Comparison of ENCODE assay signal across 8 cellular contexts in genomic region chr12:125065021-125065752, GRCh38. TPM values are rescaled to one million over a fixed set of nuclear protein-coding genes. Genes with fewer than 3 reads are reported as not detected.
A peak's percentile ranks its signal among the peaks of the same experiment; 100 is the strongest.
DNase-seq lines count a peak whose midpoint lies in the region; ATAC-seq and TF ChIP-seq lines count a peak whose summit lies in the region.

AACS (plus strand) TSS chr12:125065435; CDS start chr12:125065585, 150 bp downstream.

- peaks cover 21% of the 10 kb centered on the region for H3K4me1 Mint-ChIP-seq in T-helper 2 cell treated with Interferon-gamma antibody and Interleukin-4, amounts not matched to agents 5 μg/mL and 100 μg/mL, for 36 hours (ENCODE audit: low read depth)

- H3K27ac Mint-ChIP-seq in T-helper 2 cell treated with Interferon-gamma antibody and Interleukin-4, amounts not matched to agents 5 μg/mL and 100 μg/mL, for 36 hours: peak within 1 kb of the TSS; percentile 71

- TF ChIP-seq CTCF in ascending aorta (IDR thresholded peaks at IDR 0.05): no peak

- peak within 1 kb of the TSS; percentile 67 to 99 for H3K4me3 ChIP-seq in ascending aorta

- intact Hi-C loops in ascending aorta (cut with DNase I): loop anchor here (1.0 to 10.0 kb wide), 3 partner anchors 16 to 160 kb away; partner anchors contain the start of gene DHX37

- H3K4me1 ChIP-seq in ascending aorta: peaks cover 4 to 11% of the 10 kb centered on the region in 2 donors

- H3K36me3 Mint-ChIP-seq in T-helper 2 cell treated with Interferon-gamma antibody and Interleukin-4, amounts not matched to agents 5 μg/mL and 100 μg/mL, for 36 hours (ENCODE audit: low read depth): peaks cover 5% of the 10 kb centered on the region

- no peaks in the 10 kb centered on the region for H3K9me3 ChIP-seq in ascending aorta

- peaks cover 9% of the 10 kb centered on the region for H3K9me3 Mint-ChIP-seq in T-helper 2 cell treated with Interferon-gamma antibody and Interleukin-4, amounts not matched to agents 5 μg/mL and 100 μg/mL, for 36 hours

- H3K27ac ChIP-seq in ascending aorta: peak within 1 kb of the TSS; percentile 54 to 83

- DNase-seq in NCI-H128 (lab: John Stamatoyannopoulos, UW; ENCODE audit: unreplicated experiment) (peak; percentile 43), ascending aorta (ENCODE audit: low spot score in 2 of 2) (peak in 1 of 2 donors; percentile 78), hepatic stellate cell (ENCODE audit: low spot score) (peak; percentile 91), retina (peak; percentile 88), cortex of kidney (lab: John Stamatoyannopoulos, UW) (no peak)
- DNase-seq in T-helper 2 cell treated with Interferon-gamma antibody and Interleukin-4, amounts not matched to agents 5 μg/mL and 100 μg/mL, for 36 hours (ENCODE audit: low spot score): peak; percentile 64

- peak within 1 kb of the TSS; percentile 92 for H3K4me3 Mint-ChIP-seq in T-helper 2 cell treated with Interferon-gamma antibody and Interleukin-4, amounts not matched to agents 5 μg/mL and 100 μg/mL, for 36 hours

- no peaks in the 10 kb centered on the region for H3K27me3 ChIP-seq in ascending aorta

- no peaks in the 10 kb centered on the region for H3K36me3 ChIP-seq in ascending aorta

- H3K27me3 Mint-ChIP-seq in T-helper 2 cell treated with Interferon-gamma antibody and Interleukin-4, amounts not matched to agents 5 μg/mL and 100 μg/mL, for 36 hours (ENCODE audit: low read depth): peaks cover 22% of the 10 kb centered on the region

- ATAC-seq in GM18499 (IDR thresholded peaks at IDR 0.05; ENCODE audit: insufficient read depth, unreplicated experiment) (peak; percentile 47), HG02759 (IDR thresholded peaks at IDR 0.05; ENCODE audit: unreplicated experiment) (peak; percentile 91)

RNA-seq across cellular contexts. Expression of gene AACS, which starts in this region (rescaled TPM):
- 7.0 TPM for total RNA-seq in ascending aorta
